Comparison of ENCODE assay signal across 9 cellular contexts in the genomic region with DNA sequence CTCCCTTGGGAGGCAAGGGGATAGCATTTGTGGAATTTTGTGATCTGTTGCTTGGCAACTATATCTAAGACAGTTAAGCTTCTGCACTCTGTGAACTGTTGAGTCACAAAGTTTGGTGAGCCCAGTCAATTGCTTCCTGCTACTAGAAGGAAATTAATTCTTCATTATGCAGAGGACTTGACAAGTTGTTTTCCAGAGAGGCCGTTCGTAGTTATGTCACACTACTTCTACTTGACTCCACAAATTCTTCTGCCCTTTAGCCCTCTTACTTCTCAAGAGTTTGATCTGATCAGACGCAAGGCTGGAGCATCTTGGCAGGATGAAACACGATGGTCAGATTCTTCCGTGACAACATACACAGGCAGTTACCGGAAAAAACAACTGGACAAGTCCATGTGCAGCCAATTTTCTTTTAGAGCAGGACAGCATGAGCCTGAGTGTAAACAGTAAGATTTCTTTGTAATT. TPM values are rescaled to one million over a fixed set of nuclear protein-coding genes. Genes with fewer than 3 reads are reported as not detected.
A peak's percentile ranks its signal among the peaks of the same experiment; 100 is the strongest.
DNase-seq lines count a peak whose midpoint lies in the region; ATAC-seq and TF ChIP-seq lines count a peak whose summit lies in the region.
"Had no signal": no experiment of that assay in that cellular context is flagged by ENCODE, and none has a peak within 500 bp of the region (broad histone marks: within the 10 kb centered on the region; RNA-seq: fewer than 3 reads in every experiment).

Gene C4orf51 (plus strand): TSS at position 156 of the 465 bp plus-strand sequence. CDS start 58 bp downstream, at position 214.

- intact Hi-C loops in CD14-positive monocyte (cut with micrococcal nuclease), result no loop called here

- H3K36me3 ChIP-seq in GM23338 (ENCODE audit: insufficient read depth), result no peaks in the 10 kb centered on the region

- no peaks in the 10 kb centered on the region for H3K4me1 ChIP-seq in GM23338 (ENCODE audit: insufficient read depth)

- H3K27me3 Mint-ChIP-seq in GM23338 (ENCODE audit: insufficient read depth, low read depth, poor library complexity) (peaks cover 4% of the 10 kb centered on the region), CD14-positive monocyte (ENCODE audit: low read depth in 3 of 3) (peaks cover 0 to 4% (median 2%) of the 10 kb centered on the region in 3 donors)

- H3K9me3 Mint-ChIP-seq in GM23338 (peaks cover 27% of the 10 kb centered on the region), CD14-positive monocyte (peaks cover 6 to 18% (median 12%) of the 10 kb centered on the region in 7 donors)

- no peak within 1 kb of the TSS for H3K4me2 ChIP-seq in GM23338

- H3K9me2 ChIP-seq in GM23338 (ENCODE audit: insufficient read depth), result no peaks in the 10 kb centered on the region

- no peaks in the 10 kb centered on the region for H4K20me1 ChIP-seq in GM23338 (replicated peaks; ENCODE audit: insufficient read depth)

- H3K27me3 ChIP-seq in GM23338 (ENCODE audit: insufficient read depth), result no peaks in the 10 kb centered on the region

- no peak within 1 kb of the TSS for H3K27ac ChIP-seq in GM23338 (ENCODE audit: low read depth)

- no peak within 1 kb of the TSS for H3K27ac Mint-ChIP-seq in GM23338
- no peak within 1 kb of the TSS for H3K27ac Mint-ChIP-seq in CD14-positive monocyte

- H3K79me2 ChIP-seq in GM23338 (replicated peaks; ENCODE audit: insufficient read depth), result no peaks in the 10 kb centered on the region

- no peaks in the 10 kb centered on the region for H3F3A ChIP-seq in GM23338 (replicated peaks; ENCODE audit: low read depth)

- H3K4me3 Mint-ChIP-seq in GM23338, result no peak within 1 kb of the TSS
- H3K4me3 Mint-ChIP-seq in CD14-positive monocyte, result no peak within 1 kb of the TSS

- H3K4me1 Mint-ChIP-seq in GM23338 (peaks cover 4% of the 10 kb centered on the region; the same call in 2 of the 3 replicates), CD14-positive monocyte (no peaks in the 10 kb centered on the region)

- no peak within 1 kb of the TSS for H3K4me3 ChIP-seq in GM23338
- H3K4me3 ChIP-seq in retinal pigment epithelial cell (ENCODE audit: low read length), result no peak within 1 kb of the TSS

- DNase-seq in GM23338 (ENCODE audit: low spot score) (no peak), SHP77 treated with DMSO at 0.1 percent for 48 hours (lab: John Stamatoyannopoulos, UW) (peak; percentile 30), glomerular visceral epithelial cell (ENCODE audit: extremely low spot score) (peak; percentile 62), retinal pigment epithelial cell (ENCODE audit: low read depth) (peak; percentile 84), CD14-positive monocyte (ENCODE audit: low spot score) (no peak)
- DNase-seq in activated CD4-positive, CD25-positive, alpha-beta regulatory T cell (lab: John Stamatoyannopoulos, UW), result no peak

- H3K36me3 Mint-ChIP-seq in GM23338 (ENCODE audit: low read depth), result peaks cover 16% of the 10 kb centered on the region; the same call in 2 of the 3 replicates
- H3K36me3 Mint-ChIP-seq in CD14-positive monocyte, result no peaks in the 10 kb centered on the region

- ATAC-seq in GM23338 (no peak), HG03439 (IDR thresholded peaks at IDR 0.05; ENCODE audit: unreplicated experiment) (no peak), GM21526 (IDR thresholded peaks at IDR 0.05; ENCODE audit: low FRiP score, unreplicated experiment) (no peak)

- TF ChIP-seq CTCF in GM23338 (conservative IDR thresholded peaks at IDR 0.05; ENCODE audit: low read depth in 2 of 2) (no peak), retinal pigment epithelial cell (conservative IDR thresholded peaks at IDR 0.05; ENCODE audit: low read depth, low read length) (no peak), CD14-positive monocyte (IDR thresholded peaks at IDR 0.05) (no peak)

- H2AFZ ChIP-seq in GM23338, result peak within 1 kb of the TSS; percentile 24; the same call in 1 of the 2 replicates

TF ChIP-seq in GM23338, 12 proteins besides CTCF, POLR2A, EP300 and RAD21 (continues in another document):
- TF ChIP-seq, protein P1, sequence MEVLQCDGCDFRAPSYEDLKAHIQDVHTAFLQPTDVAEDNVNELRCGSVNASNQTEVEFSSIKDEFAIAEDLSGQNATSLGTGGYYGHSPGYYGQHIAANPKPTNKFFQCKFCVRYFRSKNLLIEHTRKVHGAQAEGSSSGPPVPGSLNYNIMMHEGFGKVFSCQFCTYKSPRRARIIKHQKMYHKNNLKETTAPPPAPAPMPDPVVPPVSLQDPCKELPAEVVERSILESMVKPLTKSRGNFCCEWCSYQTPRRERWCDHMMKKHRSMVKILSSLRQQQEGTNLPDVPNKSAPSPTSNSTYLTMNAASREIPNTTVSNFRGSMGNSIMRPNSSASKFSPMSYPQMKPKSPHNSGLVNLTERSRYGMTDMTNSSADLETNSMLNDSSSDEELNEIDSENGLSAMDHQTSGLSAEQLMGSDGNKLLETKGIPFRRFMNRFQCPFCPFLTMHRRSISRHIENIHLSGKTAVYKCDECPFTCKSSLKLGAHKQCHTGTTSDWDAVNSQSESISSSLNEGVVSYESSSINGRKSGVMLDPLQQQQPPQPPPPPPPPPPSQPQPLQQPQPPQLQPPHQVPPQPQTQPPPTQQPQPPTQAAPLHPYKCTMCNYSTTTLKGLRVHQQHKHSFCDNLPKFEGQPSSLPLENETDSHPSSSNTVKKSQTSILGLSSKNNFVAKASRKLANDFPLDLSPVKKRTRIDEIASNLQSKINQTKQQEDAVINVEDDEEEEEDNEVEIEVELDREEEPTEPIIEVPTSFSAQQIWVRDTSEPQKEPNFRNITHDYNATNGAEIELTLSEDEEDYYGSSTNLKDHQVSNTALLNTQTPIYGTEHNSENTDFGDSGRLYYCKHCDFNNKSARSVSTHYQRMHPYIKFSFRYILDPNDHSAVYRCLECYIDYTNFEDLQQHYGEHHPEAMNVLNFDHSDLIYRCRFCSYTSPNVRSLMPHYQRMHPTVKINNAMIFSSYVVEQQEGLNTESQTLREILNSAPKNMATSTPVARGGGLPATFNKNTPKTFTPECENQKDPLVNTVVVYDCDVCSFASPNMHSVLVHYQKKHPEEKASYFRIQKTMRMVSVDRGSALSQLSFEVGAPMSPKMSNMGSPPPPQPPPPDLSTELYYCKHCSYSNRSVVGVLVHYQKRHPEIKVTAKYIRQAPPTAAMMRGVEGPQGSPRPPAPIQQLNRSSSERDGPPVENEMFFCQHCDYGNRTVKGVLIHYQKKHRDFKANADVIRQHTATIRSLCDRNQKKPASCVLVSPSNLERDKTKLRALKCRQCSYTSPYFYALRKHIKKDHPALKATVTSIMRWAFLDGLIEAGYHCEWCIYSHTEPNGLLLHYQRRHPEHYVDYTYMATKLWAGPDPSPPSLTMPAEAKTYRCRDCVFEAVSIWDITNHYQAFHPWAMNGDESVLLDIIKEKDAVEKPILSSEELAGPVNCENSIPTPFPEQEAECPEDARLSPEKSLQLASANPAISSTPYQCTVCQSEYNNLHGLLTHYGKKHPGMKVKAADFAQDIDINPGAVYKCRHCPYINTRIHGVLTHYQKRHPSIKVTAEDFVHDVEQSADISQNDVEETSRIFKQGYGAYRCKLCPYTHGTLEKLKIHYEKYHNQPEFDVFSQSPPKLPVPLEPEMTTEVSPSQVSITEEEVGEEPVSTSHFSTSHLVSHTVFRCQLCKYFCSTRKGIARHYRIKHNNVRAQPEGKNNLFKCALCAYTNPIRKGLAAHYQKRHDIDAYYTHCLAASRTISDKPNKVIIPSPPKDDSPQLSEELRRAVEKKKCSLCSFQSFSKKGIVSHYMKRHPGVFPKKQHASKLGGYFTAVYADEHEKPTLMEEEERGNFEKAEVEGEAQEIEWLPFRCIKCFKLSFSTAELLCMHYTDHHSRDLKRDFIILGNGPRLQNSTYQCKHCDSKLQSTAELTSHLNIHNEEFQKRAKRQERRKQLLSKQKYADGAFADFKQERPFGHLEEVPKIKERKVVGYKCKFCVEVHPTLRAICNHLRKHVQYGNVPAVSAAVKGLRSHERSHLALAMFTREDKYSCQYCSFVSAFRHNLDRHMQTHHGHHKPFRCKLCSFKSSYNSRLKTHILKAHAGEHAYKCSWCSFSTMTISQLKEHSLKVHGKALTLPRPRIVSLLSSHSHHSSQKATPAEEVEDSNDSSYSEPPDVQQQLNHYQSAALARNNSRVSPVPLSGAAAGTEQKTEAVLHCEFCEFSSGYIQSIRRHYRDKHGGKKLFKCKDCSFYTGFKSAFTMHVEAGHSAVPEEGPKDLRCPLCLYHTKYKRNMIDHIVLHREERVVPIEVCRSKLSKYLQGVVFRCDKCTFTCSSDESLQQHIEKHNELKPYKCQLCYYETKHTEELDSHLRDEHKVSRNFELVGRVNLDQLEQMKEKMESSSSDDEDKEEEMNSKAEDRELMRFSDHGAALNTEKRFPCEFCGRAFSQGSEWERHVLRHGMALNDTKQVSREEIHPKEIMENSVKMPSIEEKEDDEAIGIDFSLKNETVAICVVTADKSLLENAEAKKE (CRISPR knock-in tag; IDR thresholded peaks at IDR 0.05), result no peak
- no peak for TF ChIP-seq NANOG (IDR thresholded peaks at IDR 0.05; ENCODE audit: borderline replicate concordance)
- TF ChIP-seq CREB1 (CRISPR knock-in tag; IDR thresholded peaks at IDR 0.05; ENCODE audit: low read depth), result no peak
- no peak for TF ChIP-seq EZH2phosphoT487 (IDR thresholded peaks at IDR 0.05; ENCODE audit: unreplicated experiment)
- no peak for TF ChIP-seq ZNF331 (CRISPR knock-in tag; IDR thresholded peaks at IDR 0.05; ENCODE audit: low read depth)
- TF ChIP-seq EZH2 (IDR thresholded peaks at IDR 0.05; ENCODE audit: low read depth, unreplicated experiment), result no peak
- no peak for TF ChIP-seq JUNB (IDR thresholded peaks at IDR 0.05; ENCODE audit: unreplicated experiment)
- no peak for TF ChIP-seq POLR2AphosphoS5 (IDR thresholded peaks at IDR 0.05; ENCODE audit: low read depth)
- TF ChIP-seq ZNF114 (CRISPR knock-in tag; IDR thresholded peaks at IDR 0.05), result no peak
- TF ChIP-seq STAT1 (IDR thresholded peaks at IDR 0.05; ENCODE audit: unreplicated experiment), result no peak

RNA-seq across cellular contexts. Expression of gene C4orf51, which starts in this region (rescaled TPM):
- total RNA-seq in GM23338 (2014; rRNA removed; shearing (Covaris generic)), result not detected in 2 replicates
- polyA plus RNA-seq in GM23338 (2016; fragmentation: Nextera tagmentation; extraction: Ambion mirVana) (0.71 TPM in 1 of 2 replicates, not detected in the other), CD14-positive monocyte (not detected)
- polyA plus RNA-seq: adipose tissue had no signal

Comparison
In these comparisons a context has a peak if more than half of its experiments do, and no peak if none do; other contexts are left out.
1. DNase-seq: peak in SHP77 treated with DMSO at 0.1 percent for 48 hours (single experiment), glomerular visceral epithelial cell (single experiment) and retinal pigment epithelial cell (single experiment); none in GM23338 (single experiment), CD14-positive monocyte (single experiment) and activated CD4-positive, CD25-positive, alpha-beta regulatory T cell (0 of 4).